ENCODE assay signal across 8 cellular contexts in the genomic region with DNA sequence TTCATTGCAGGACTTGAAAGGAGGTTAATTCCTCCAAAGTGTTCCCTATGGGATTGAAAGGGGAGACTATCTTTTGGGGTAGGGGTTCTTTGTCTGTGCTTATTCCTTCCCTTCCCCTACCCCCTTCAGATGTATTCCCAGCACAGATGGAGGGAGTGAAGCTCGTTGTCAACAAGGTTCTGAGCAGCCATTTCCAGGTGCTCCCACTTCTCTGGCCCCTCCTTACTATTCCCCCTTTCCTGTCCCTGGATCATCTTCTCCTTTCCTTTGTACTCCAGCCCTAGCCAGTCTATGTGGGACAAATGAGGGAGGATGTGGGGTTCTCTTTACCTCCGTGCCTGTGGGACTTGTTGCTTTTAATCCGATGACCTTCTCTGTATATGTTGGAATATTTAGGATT. TPM values are rescaled to one million over a fixed set of nuclear protein-coding genes. Genes with fewer than 3 reads are reported as not detected.
A peak's percentile ranks its signal among the peaks of the same experiment; 100 is the strongest.
DNase-seq lines count a peak whose midpoint lies in the region; FAIRE-seq and TF ChIP-seq lines count a peak whose summit lies in the region.

No MANE protein-coding gene starts in this region.

- H3K79me1 ChIP-seq in H1 (ENCODE audit: low read depth, low read length): no peaks in the 10 kb centered on the region

- TF ChIP-seq POLR2A in H1 (IDR thresholded peaks at IDR 0.05; ENCODE audit: control extremely low read depth in 1 of 2, low read depth in 2 of 2, low read length in 2 of 2): no peak

- H3K23me2 ChIP-seq in H1 (ENCODE audit: low read depth, low read length): peaks cover 8% of the 10 kb centered on the region

- H3K18ac ChIP-seq in H1 (ENCODE audit: extremely low read depth, low read length): no peak overlapping the region

- TF ChIP-seq EP300 in H1 (IDR thresholded peaks at IDR 0.05; ENCODE audit: borderline replicate concordance in 1 of 2, low read depth in 2 of 2, low read length in 2 of 2): no peak

- H3K9me3 ChIP-seq in OCI-LY3 (ENCODE audit: insufficient read depth, low read length) (no peaks in the 10 kb centered on the region), H1 (ENCODE audit: insufficient read depth in 2 of 2, low read depth in 1 of 2, low read length in 1 of 2) (no peaks in the 10 kb centered on the region)

- H3K79me2 ChIP-seq in OCI-LY3 (ENCODE audit: low read length): peaks cover 6% of the 10 kb centered on the region; the same call in 1 of the 2 replicates
- H3K79me2 ChIP-seq in H1 (ENCODE audit: control insufficient read depth in 1 of 2, insufficient read depth in 2 of 2, low read length in 2 of 2): no peaks in the 10 kb centered on the region

- H2BK15ac ChIP-seq in H1 (ENCODE audit: low read length): no peak overlapping the region; the same call in 1 of the 2 replicates

- CTCF ChIA-PET in H1 (lab: Charles Lee; ENCODE audit: partially characterized antibody): interaction anchor here (0.6 to 23.7 kb wide), 27 partner anchors 10 to 201 kb away, joined by 3 to 427 read pairs (median 10); a partner anchor contains a TSS

- H3K4ac ChIP-seq in H1 (replicated peaks; ENCODE audit: insufficient read length, low read depth, low read length): no peak overlapping the region

- peak overlapping the region; percentile 1; the same call in 1 of the 2 replicates for H2BK5ac ChIP-seq in H1 (ENCODE audit: low read depth, low read length)

- no peaks in the 10 kb centered on the region for H3K9me3 Mint-ChIP-seq in osteocyte (ENCODE audit: unreplicated experiment)

- no peak overlapping the region for H2BK20ac ChIP-seq in H1 (ENCODE audit: low read length)

- H3K4me3 ChIP-seq in OCI-LY3 (ENCODE audit: low read length) (peak overlapping the region; percentile 95), H1 (ENCODE audit: extremely low read depth in 1 of 4, insufficient read depth in 2 of 4, low read depth in 3 of 4, low read length in 4 of 4) (peak overlapping the region; percentile 75 to 93 (median 83))

- peak overlapping the region; percentile 13 for H4K91ac ChIP-seq in H1 (replicated peaks; ENCODE audit: insufficient read length, low read length)

- no peak overlapping the region for H3K23ac ChIP-seq in H1 (ENCODE audit: insufficient read length)

- H3K4me1 ChIP-seq in OCI-LY3 (ENCODE audit: low read length) (peaks cover 21% of the 10 kb centered on the region), H1 (replicated peaks in 1 of 4; ENCODE audit: control insufficient read depth in 3 of 4, insufficient read depth in 4 of 4, low read length in 3 of 4) (peaks cover 2 to 6% (median 4%) of the 10 kb centered on the region in 4 experiments)

- no peak for FAIRE-seq in H1 (lab: Jason Lieb, UNC)

- H3K27me3 ChIP-seq in OCI-LY3 (ENCODE audit: low read depth, low read length) (no peaks in the 10 kb centered on the region), H1 (replicated peaks in 1 of 4; ENCODE audit: control insufficient read depth in 3 of 4, extremely low read depth in 1 of 4, insufficient read depth in 3 of 4, low read length in 3 of 4) (0 out of 7 replicates have a peak, but pooled peaks cover 0 to 2% (median 0%) of the 10 kb centered on the region in 4 experiments)

- H4K20me1 ChIP-seq in OCI-LY3 (ENCODE audit: insufficient read depth, low read length) (no peaks in the 10 kb centered on the region), H1 (replicated peaks in 1 of 2; ENCODE audit: control insufficient read depth in 1 of 2, insufficient read depth in 2 of 2, low read length in 2 of 2) (no peaks in the 10 kb centered on the region)

- POLR2A ChIA-PET in H1 (lab: Charles Lee; ENCODE audit: partially characterized antibody): interaction anchor here (1.0 to 2.2 kb wide), 8 partner anchors 10 to 143 kb away, joined by 3 to 26 read pairs (median 4); a partner anchor contains a TSS

- H3K36me3 ChIP-seq in OCI-LY3 (replicated peaks; ENCODE audit: low read depth, low read length) (peaks cover 7% of the 10 kb centered on the region), H1 (ENCODE audit: control insufficient read depth in 2 of 4, insufficient read depth in 4 of 4, low read length in 3 of 4) (peaks cover 0 to 10% (median 8%) of the 10 kb centered on the region in 4 experiments; a peak in 5 of 8 replicates)

- H2AFZ ChIP-seq in OCI-LY3 (ENCODE audit: low read depth, low read length) (no peak overlapping the region), H1 (ENCODE audit: low read length) (no peak overlapping the region)

- H3K14ac ChIP-seq in H1 (ENCODE audit: insufficient read length): no peak overlapping the region

- TF ChIP-seq RAD21 in H1 (IDR thresholded peaks at IDR 0.05 in 1 of 2, conservative IDR thresholded peaks at IDR 0.05 in 1 of 2; ENCODE audit: low read depth in 2 of 2, low read length in 2 of 2): no peak

- no peak overlapping the region for H2BK12ac ChIP-seq in H1 (ENCODE audit: low read depth, low read length)

- peak overlapping the region; percentile 100 for H3K4me3 Mint-ChIP-seq in osteocyte (ENCODE audit: unreplicated experiment)

- no peak overlapping the region for H2BK120ac ChIP-seq in H1 (replicated peaks; ENCODE audit: low read depth, low read length)

- H3K4me1 Mint-ChIP-seq in osteocyte (ENCODE audit: unreplicated experiment): peaks cover 22% of the 10 kb centered on the region

- H3K4me2 ChIP-seq in OCI-LY3 (ENCODE audit: low read length) (peak overlapping the region; percentile 100), H1 (ENCODE audit: insufficient read depth in 1 of 2, low read depth in 2 of 2, low read length in 2 of 2) (peak overlapping the region; percentile 87 to 94)

- no peak overlapping the region for H3K56ac ChIP-seq in H1 (replicated peaks; ENCODE audit: insufficient read length, low read depth, low read length)

- no peak for TF ChIP-seq CTCF in OCI-LY3 (IDR thresholded peaks at IDR 0.05; ENCODE audit: low read depth, low read length)
- TF ChIP-seq CTCF in H1 (IDR thresholded peaks at IDR 0.05; ENCODE audit: control extremely low read depth in 1 of 3, insufficient read depth in 1 of 3, low read depth in 1 of 3, low read length in 3 of 3): no peak
- TF ChIP-seq CTCF in osteocyte (IDR thresholded peaks at IDR 0.05): no peak

- H3K27ac ChIP-seq in OCI-LY3 (ENCODE audit: low read length): no peak overlapping the region
- H3K27ac ChIP-seq in H1 (ENCODE audit: low read depth, low read length): no peak overlapping the region

- H3K27me3 Mint-ChIP-seq in osteocyte (ENCODE audit: unreplicated experiment): peaks cover 5% of the 10 kb centered on the region

- peak overlapping the region; percentile 71 for H3K9ac ChIP-seq in OCI-LY3 (ENCODE audit: low read length)
- H3K9ac ChIP-seq in H1 (replicated peaks in 1 of 4; ENCODE audit: extremely low read depth in 1 of 4, low read depth in 3 of 4, low read length in 3 of 4): no peak overlapping the region

- 68% methylated on average over 3 of the region's 3 CpGs; no CpG with 5 or more reads in 1 of the 2 experiments for WGBS in H1 (ENCODE audit: extremely low coverage in 1 of 2, insufficient coverage in 1 of 2, insufficient read length in 1 of 2, insufficient replicate concordance in 2 of 2, low coverage in 1 of 2, low lambda C conversion rate in 2 of 2, missing lambda C conversion rate in 1 of 2), 2 experiments

- peak overlapping the region; percentile 64 for H3K27ac Mint-ChIP-seq in osteocyte (ENCODE audit: unreplicated experiment)

- no peak overlapping the region for H4K8ac ChIP-seq in H1 (ENCODE audit: extremely low read depth, insufficient read depth, low read length)

- H2AK5ac ChIP-seq in H1 (ENCODE audit: low read depth, low read length): no peak overlapping the region

- peak overlapping the region; percentile 23 for H4K5ac ChIP-seq in H1 (ENCODE audit: insufficient read length, low read depth, low read length)

- peak; percentile 20 for DNase-seq in ELR (ENCODE audit: low read depth)
- DNase-seq in H1 (ENCODE audit: low read depth in 1 of 2, low spot score in 2 of 2): no peak
- DNase-seq in osteocyte (ENCODE audit: extremely low spot score, unreplicated experiment): no peak
- no peak for DNase-seq in activated gamma-delta T cell (lab: John Stamatoyannopoulos, UW)
- no peak for DNase-seq in midbrain (lab: John Stamatoyannopoulos, UW)
- no peak for DNase-seq in SW480 (ENCODE audit: low spot score)
- DNase-seq in anterior cingulate cortex (lab: John Stamatoyannopoulos, UW): no peak

- H3K36me3 Mint-ChIP-seq in osteocyte (ENCODE audit: unreplicated experiment): peaks cover 7% of the 10 kb centered on the region

RNA-seq across cellular contexts. Expression of a gene that starts 0.9 kb away (rescaled TPM):
- 13.8 and 15.0 TPM in 2 replicates for total RNA-seq in H1 (2021; fragmentation: NEBNext Ultra II Directional; extraction: Animal tissue kit (Norgen Biotek cat#: 25700))
- polyA plus RNA-seq in H1 (2011; rRNA removed): 11.4 and 14.2 TPM in 2 replicates
- 14.8 TPM for polyA plus RNA-seq in H1 (2011; cell fraction: cytosol; rRNA removed)
- polyA plus RNA-seq in H1 (2011; cell fraction: nucleus; rRNA removed): 19.7 TPM
- polyA plus RNA-seq in H1 (2012, experiment 1 of 2): 10.0 to 14.8 TPM (median 12.8 TPM) in 4 replicates
- polyA plus RNA-seq in H1 (2012, experiment 2 of 2): 10.6 TPM
- polyA plus RNA-seq in H1 (2013, experiment 1 of 2): 9.6 TPM
- 8.8 TPM for polyA plus RNA-seq in H1 (2013, experiment 2 of 2)
- polyA minus RNA-seq in H1 (2011; rRNA and poly(A)+ RNA removed): 23.4 and 24.7 TPM in 2 replicates
- 5.9 TPM for polyA minus RNA-seq in H1 (2011; cell fraction: cytosol; rRNA and poly(A)+ RNA removed)
- polyA minus RNA-seq in H1 (2011; cell fraction: nucleus; rRNA and poly(A)+ RNA removed): 21.5 TPM
- 8.6 and 10.3 TPM in 2 replicates for total RNA-seq in osteocyte

RNA-seq across cellular contexts. Expression of a gene that starts 3.3 kb away (rescaled TPM):
- total RNA-seq in H1 (2021; fragmentation: NEBNext Ultra II Directional; extraction: Animal tissue kit (Norgen Biotek cat#: 25700)): not detected in 2 replicates
- 0.41 TPM in 1 of 2 replicates, not detected in the other for polyA plus RNA-seq in H1 (2011; rRNA removed)
- polyA plus RNA-seq in H1 (2011; cell fraction: cytosol; rRNA removed): 3.6 TPM
- not detected for polyA plus RNA-seq in H1 (2011; cell fraction: nucleus; rRNA removed)
- 2.0 to 3.1 TPM in 2 of 4 replicates, not detected in the others for polyA plus RNA-seq in H1 (2012, experiment 1 of 2)
- polyA plus RNA-seq in H1 (2012, experiment 2 of 2): 8.6 TPM
- not detected for polyA plus RNA-seq in H1 (2013, experiment 1 of 2)
- polyA plus RNA-seq in H1 (2013, experiment 2 of 2): not detected
- polyA minus RNA-seq in H1 (2011; rRNA and poly(A)+ RNA removed): not detected in 2 replicates
- polyA minus RNA-seq in H1 (2011; cell fraction: cytosol; rRNA and poly(A)+ RNA removed): not detected
- polyA minus RNA-seq in H1 (2011; cell fraction: nucleus; rRNA and poly(A)+ RNA removed): not detected
- not detected in 2 replicates for total RNA-seq in osteocyte

RNA-seq across cellular contexts. Expression of a gene that starts 11.2 kb away (rescaled TPM):
- total RNA-seq in H1 (2021; fragmentation: NEBNext Ultra II Directional; extraction: Animal tissue kit (Norgen Biotek cat#: 25700)): not detected in 2 replicates
- not detected in 2 replicates for polyA plus RNA-seq in H1 (2011; rRNA removed)
- not detected for polyA plus RNA-seq in H1 (2011; cell fraction: cytosol; rRNA removed)
- not detected for polyA plus RNA-seq in H1 (2011; cell fraction: nucleus; rRNA removed)
- 0.58 to 1.7 TPM (median 0.98 TPM) in 4 replicates for polyA plus RNA-seq in H1 (2012, experiment 1 of 2)
- 0.28 TPM for polyA plus RNA-seq in H1 (2012, experiment 2 of 2)
- polyA plus RNA-seq in H1 (2013, experiment 1 of 2): not detected
- polyA plus RNA-seq in H1 (2013, experiment 2 of 2): not detected
- polyA minus RNA-seq in H1 (2011; rRNA and poly(A)+ RNA removed): not detected in 2 replicates
- polyA minus RNA-seq in H1 (2011; cell fraction: cytosol; rRNA and poly(A)+ RNA removed): not detected
- not detected for polyA minus RNA-seq in H1 (2011; cell fraction: nucleus; rRNA and poly(A)+ RNA removed)
- total RNA-seq in osteocyte: not detected in 2 replicates

RNA-seq across cellular contexts. Expression of a gene that starts 11.7 kb away (rescaled TPM):
- 0.86 TPM in 1 of 2 replicates, not detected in the other for total RNA-seq in H1 (2021; fragmentation: NEBNext Ultra II Directional; extraction: Animal tissue kit (Norgen Biotek cat#: 25700))
- 0.85 and 1.6 TPM in 2 replicates for polyA plus RNA-seq in H1 (2011; rRNA removed)
- 0.43 TPM for polyA plus RNA-seq in H1 (2011; cell fraction: cytosol; rRNA removed)
- 0.66 TPM for polyA plus RNA-seq in H1 (2011; cell fraction: nucleus; rRNA removed)
- polyA plus RNA-seq in H1 (2012, experiment 1 of 2): 0.40 to 0.58 TPM (median 0.48 TPM) in 3 of 4 replicates, not detected in the other
- polyA plus RNA-seq in H1 (2012, experiment 2 of 2): 0.93 TPM
- polyA plus RNA-seq in H1 (2013, experiment 1 of 2): 0.85 TPM
- 0.85 TPM for polyA plus RNA-seq in H1 (2013, experiment 2 of 2)
- not detected in 2 replicates for polyA minus RNA-seq in H1 (2011; rRNA and poly(A)+ RNA removed)
- not detected for polyA minus RNA-seq in H1 (2011; cell fraction: cytosol; rRNA and poly(A)+ RNA removed)
- not detected for polyA minus RNA-seq in H1 (2011; cell fraction: nucleus; rRNA and poly(A)+ RNA removed)
- not detected in 2 replicates for total RNA-seq in osteocyte

RNA-seq across cellular contexts. Expression of a gene that starts 24.6 kb away (rescaled TPM):
- 88.7 and 95.1 TPM in 2 replicates for total RNA-seq in H1 (2021; fragmentation: NEBNext Ultra II Directional; extraction: Animal tissue kit (Norgen Biotek cat#: 25700))
- polyA plus RNA-seq in H1 (2011; rRNA removed): 100 and 113 TPM in 2 replicates
- polyA plus RNA-seq in H1 (2011; cell fraction: cytosol; rRNA removed): 140 TPM
- 108 TPM for polyA plus RNA-seq in H1 (2011; cell fraction: nucleus; rRNA removed)
- polyA plus RNA-seq in H1 (2012, experiment 1 of 2): 108 to 115 TPM (median 112 TPM) in 4 replicates
- 55.7 TPM for polyA plus RNA-seq in H1 (2012, experiment 2 of 2)
- 49.8 TPM for polyA plus RNA-seq in H1 (2013, experiment 1 of 2)
- polyA plus RNA-seq in H1 (2013, experiment 2 of 2): 45.7 TPM
- polyA minus RNA-seq in H1 (2011; rRNA and poly(A)+ RNA removed): 178 and 185 TPM in 2 replicates
- polyA minus RNA-seq in H1 (2011; cell fraction: cytosol; rRNA and poly(A)+ RNA removed): 86.2 TPM
- polyA minus RNA-seq in H1 (2011; cell fraction: nucleus; rRNA and poly(A)+ RNA removed): 116 TPM
- total RNA-seq in osteocyte: 82.0 and 82.5 TPM in 2 replicates
